8 cellular contexts compared by ENCODE assay signal in genomic region chr15:88620995-88621772, GRCh38. TPM values are rescaled to one million over a fixed set of nuclear protein-coding genes. Genes with fewer than 3 reads are reported as not detected.
DNase-seq lines count a peak whose midpoint lies in the region; ATAC-seq and TF ChIP-seq lines count a peak whose summit lies in the region.

AEN (plus strand) TSS chr15:88621340; CDS start chr15:88626210, 4,870 bp downstream.

- H3K36me3 ChIP-seq in mucosa of descending colon (ENCODE audit: low read depth) = no peaks in the 10 kb centered on the region

- TF ChIP-seq CTCF in epithelial cell of esophagus (IDR thresholded peaks at IDR 0.05; ENCODE audit: insufficient read depth, low read depth, low read length, missing control alignments) (no peak), mucosa of descending colon (IDR thresholded peaks at IDR 0.05) (peak; percentile 18)

- no peak for TF ChIP-seq RAD21 in Ishikawa (IDR thresholded peaks at IDR 0.05; ENCODE audit: low read depth)

- intact Hi-C loops in mucosa of descending colon (cut with DNase I, micrococcal nuclease) = no loop called here

- peaks cover 21% of the 10 kb centered on the region for H3K4me1 ChIP-seq in mucosa of descending colon (ENCODE audit: low read depth)

- no peak for TF ChIP-seq EP300 in Ishikawa (IDR thresholded peaks at IDR 0.05; ENCODE audit: borderline replicate concordance)

- peak; percentile 49 for DNase-seq in DMS153 treated with DMSO at 0.1 percent for 48 hours (lab: John Stamatoyannopoulos, UW; ENCODE audit: unreplicated experiment)
- peak; percentile 49 for DNase-seq in OCI-M2 (lab: John Stamatoyannopoulos, UW; ENCODE audit: unreplicated experiment)
- peak; percentile 92 for DNase-seq in activated T-cell treated with anti-CD3 and anti-CD28 coated beads for 24 hours (ENCODE audit: low read depth)
- peak; percentile 98 for DNase-seq in epithelial cell of esophagus (ENCODE audit: low read depth)
- peak; percentile 95 to 98 (median 97) for DNase-seq in mucosa of descending colon
- peak; percentile 77 to 91 for DNase-seq in stimulated activated CD8-positive, alpha-beta memory T cell treated with anti-CD3 and anti-CD28 coated beads, Interleukin-4, amount 100 ng/mL, for 1 hour (ENCODE audit: low read depth in 2 of 2, low spot score in 1 of 2)

- ATAC-seq in GM21619 (IDR thresholded peaks at IDR 0.05; ENCODE audit: unreplicated experiment) = peak; percentile 90
- ATAC-seq in mucosa of descending colon = peak; percentile 98

- H3K4me3 ChIP-seq in epithelial cell of esophagus (ENCODE audit: low read length) (peak within 1 kb of the TSS; percentile 81), mucosa of descending colon (peak within 1 kb of the TSS; percentile 72)

- no peaks in the 10 kb centered on the region for H3K9me3 ChIP-seq in mucosa of descending colon

TF ChIP-seq in Ishikawa, 13 proteins besides CTCF, POLR2A, EP300 and RAD21:
- TF ChIP-seq YY1 (IDR thresholded peaks at IDR 0.05; ENCODE audit: low read depth) (0 out of 2 replicates have a peak, but pooled peaks have one; percentile 29), TEAD4 (IDR thresholded peaks at IDR 0.05) (no peak), ZBTB7A (IDR thresholded peaks at IDR 0.05; ENCODE audit: low read depth) (no peak), NFIC (IDR thresholded peaks at IDR 0.05) (no peak), TAF1 (IDR thresholded peaks at IDR 0.05; ENCODE audit: low read depth) (no peak; the same call in 1 of the 2 replicates), FOXM1 (IDR thresholded peaks at IDR 0.05; ENCODE audit: borderline replicate concordance, low read depth) (no peak), CREB1 (IDR thresholded peaks at IDR 0.05; ENCODE audit: low read depth) (no peak), EGR1 (IDR thresholded peaks at IDR 0.05) (peak; percentile 81), TCF12 (IDR thresholded peaks at IDR 0.05; ENCODE audit: low read depth) (no peak; the same call in 1 of the 2 replicates), REST (IDR thresholded peaks at IDR 0.05; ENCODE audit: low read depth) (no peak), MAX (IDR thresholded peaks at IDR 0.05) (peak; percentile 98), USF1 (IDR thresholded peaks at IDR 0.05) (peak; percentile 66), CEBPB (IDR thresholded peaks at IDR 0.05) (no peak)

RNA-seq across cellular contexts. Expression of gene AEN, which starts in this region (rescaled TPM):
- total RNA-seq in mucosa of descending colon = 10 to 100 TPM in 2 of 3 donors, 1 to 10 TPM in 1; 8.9 to 22.6 (median 13.3) TPM

Comparison
In these comparisons a context has a peak if more than half of its experiments do, and no peak if none do; other contexts are left out.
1. Peak in every context shown above with its lines: DNase-seq, ATAC-seq and H3K4me3 ChIP-seq.